Comparison of ENCODE assay signal across 14 cellular contexts in genomic region chr7:823639-824038, GRCh38. TPM values are rescaled to one million over a fixed set of nuclear protein-coding genes. Genes with fewer than 3 reads are reported as not detected.
DNase-seq lines count a peak whose midpoint lies in the region; ATAC-seq, FAIRE-seq and TF ChIP-seq lines count a peak whose summit lies in the region.
"Had no signal": no experiment of that assay in that cellular context is flagged by ENCODE, and none has a peak within 500 bp of the region (broad histone marks: within the 10 kb centered on the region; RNA-seq: fewer than 3 reads in every experiment).

No MANE protein-coding gene starts in this region.

- FAIRE-seq in RCC 7860 (lab: Jason Lieb, UNC): no peak

- ATAC-seq in CD4-positive, alpha-beta T cell (ENCODE audit: poor library complexity): no peak
- ATAC-seq: naive thymus-derived CD8-positive, alpha-beta T cell had no signal

- intact Hi-C loops in CD4-positive, alpha-beta T cell (cut with DNase I, micrococcal nuclease): no loop called here

- DNase-seq in CD4-positive, alpha-beta T cell: no peak
- DNase-seq in NCI-H69 (lab: John Stamatoyannopoulos, UW): peak; percentile 25
- DNase-seq in glutamatergic neuron: no peak
- no peak for DNase-seq in kidney glomerular epithelial cell (lab: John Stamatoyannopoulos, UW)
- no peak for DNase-seq in MG63
- DNase-seq in RCC 7860 (ENCODE audit: low spot score): no peak
- no peak for DNase-seq in GOT3 (lab: John Stamatoyannopoulos, UW)
- DNase-seq: activated naive CD4-positive, alpha-beta T cell; Caco-2; dorsolateral prefrontal cortex; NCI-H524 treated with DMSO at 0.1 percent for 48 hours; stimulated activated CD4-positive, alpha-beta T cell treated with anti-CD3 and anti-CD28 coated beads, Interleukin-2, amount 100 ng/mL, for 48 hours had no signal

- no peaks in the 10 kb centered on the region for H3K27me3 Mint-ChIP-seq in CD4-positive, alpha-beta T cell
- peaks cover 24% of the 10 kb centered on the region for H3K27me3 Mint-ChIP-seq in glutamatergic neuron (ENCODE audit: unreplicated experiment)

- H3K4me3 Mint-ChIP-seq in CD4-positive, alpha-beta T cell: peak overlapping the region; percentile 3
- H3K4me3 Mint-ChIP-seq in glutamatergic neuron (ENCODE audit: unreplicated experiment): peak overlapping the region; percentile 97

- no peaks in the 10 kb centered on the region for H3K27me3 ChIP-seq in CD4-positive, alpha-beta T cell (ENCODE audit: control insufficient read depth, insufficient read depth, low read length)
- H3K27me3 ChIP-seq in rectal smooth muscle tissue (ENCODE audit: control insufficient read depth, insufficient read depth, low read length) (no peaks in the 10 kb centered on the region), MG63 (no peaks in the 10 kb centered on the region)
- H3K27me3 ChIP-seq: dorsolateral prefrontal cortex had no signal

- no peaks in the 10 kb centered on the region for H3K9me3 Mint-ChIP-seq in CD4-positive, alpha-beta T cell
- H3K9me3 Mint-ChIP-seq in glutamatergic neuron (ENCODE audit: unreplicated experiment): peaks cover 30% of the 10 kb centered on the region
- H3K9me3 Mint-ChIP-seq: naive thymus-derived CD8-positive, alpha-beta T cell had no signal

- H3K36me3 ChIP-seq in rectal smooth muscle tissue (ENCODE audit: control insufficient read depth, insufficient read depth, low read length): no peaks in the 10 kb centered on the region
- H3K36me3 ChIP-seq in MG63: peaks cover 24% of the 10 kb centered on the region

- no peak overlapping the region for H3K9ac ChIP-seq in rectal smooth muscle tissue (ENCODE audit: low read length)

- H3K36me3 Mint-ChIP-seq in CD4-positive, alpha-beta T cell (ENCODE audit: low read depth): peaks cover 61% of the 10 kb centered on the region
- no peaks in the 10 kb centered on the region for H3K36me3 Mint-ChIP-seq in glutamatergic neuron (ENCODE audit: unreplicated experiment)

- peak overlapping the region; percentile 47 for H3K27ac Mint-ChIP-seq in CD4-positive, alpha-beta T cell
- peak overlapping the region; percentile 98 for H3K27ac Mint-ChIP-seq in glutamatergic neuron (ENCODE audit: unreplicated experiment)

- no peak overlapping the region for H3K27ac ChIP-seq in CD4-positive, alpha-beta T cell (ENCODE audit: low read depth, low read length)
- peak overlapping the region; percentile 68 for H3K27ac ChIP-seq in rectal smooth muscle tissue (ENCODE audit: low read depth, low read length)

- POLR2A ChIA-PET in CD4-positive, alpha-beta T cell (lab: Charles Lee): no interaction called here

- peaks cover 70% of the 10 kb centered on the region for H3K4me1 Mint-ChIP-seq in CD4-positive, alpha-beta T cell (ENCODE audit: low read depth)
- peaks cover 70% of the 10 kb centered on the region for H3K4me1 Mint-ChIP-seq in glutamatergic neuron (ENCODE audit: low read depth, unreplicated experiment)

- no peak for TF ChIP-seq CTCF in CD4-positive, alpha-beta T cell (IDR thresholded peaks at IDR 0.05)
- no peak for TF ChIP-seq CTCF in glutamatergic neuron (IDR thresholded peaks at IDR 0.05; ENCODE audit: partially characterized antibody, unreplicated experiment)

- no peaks in the 10 kb centered on the region for H3K9me3 ChIP-seq in CD4-positive, alpha-beta T cell (ENCODE audit: control insufficient read depth, low read length)
- no peaks in the 10 kb centered on the region for H3K9me3 ChIP-seq in MG63
- H3K9me3 ChIP-seq: Caco-2 had no signal

- no peak overlapping the region for H3K4me3 ChIP-seq in rectal smooth muscle tissue (ENCODE audit: low read length)
- no peak overlapping the region for H3K4me3 ChIP-seq in MG63

- peaks cover 27% of the 10 kb centered on the region for H3K4me1 ChIP-seq in rectal smooth muscle tissue (ENCODE audit: control insufficient read depth, insufficient read depth, low read length)
- H3K4me1 ChIP-seq: Caco-2 had no signal

- CTCF ChIA-PET in CD4-positive, alpha-beta T cell (lab: Charles Lee): no interaction called here

RNA-seq across cellular contexts. Expression of gene SUN1, which starts 8.6 kb away (rescaled TPM):
- 100 to 1,000 TPM; 104 to 108 TPM for total RNA-seq in CD4-positive, alpha-beta T cell
- 879 TPM for total RNA-seq in glutamatergic neuron (ENCODE audit: unreplicated experiment)
- total RNA-seq in MG63 (2014; rRNA removed; shearing (Covaris generic); ENCODE audit: low replicate concordance): 109 and 157 TPM in 2 replicates

RNA-seq across cellular contexts. Expression of gene GET4, which starts 52.7 kb away (rescaled TPM):
- 10 to 100 TPM; 84.4 to 96.4 TPM for total RNA-seq in CD4-positive, alpha-beta T cell
- 70.2 TPM for total RNA-seq in glutamatergic neuron (ENCODE audit: unreplicated experiment)
- total RNA-seq in MG63 (2014; rRNA removed; shearing (Covaris generic); ENCODE audit: low replicate concordance): 58.2 and 58.9 TPM in 2 replicates
